Comparison of ENCODE assay signal across 8 cellular contexts in genomic region chr12:98504368-98504617, GRCh38. TPM values are rescaled to one million over a fixed set of nuclear protein-coding genes. Genes with fewer than 3 reads are reported as not detected.
DNase-seq lines count a peak whose midpoint lies in the region; ATAC-seq, FAIRE-seq and TF ChIP-seq lines count a peak whose summit lies in the region.

No MANE protein-coding gene starts in this region.

- H3K27me3 Mint-ChIP-seq in CD8-positive, alpha-beta T cell (ENCODE audit: low read depth) = no peaks in the 10 kb centered on the region
- H3K27me3 Mint-ChIP-seq in stimulated activated naive B cell treated with anti-CD40 and anti-IgM and Interleukin-4, amounts not matched to agents 10 μg/mL and 1 μg/mL and 100 μg/mL, for 72 hours = peaks cover 13% of the 10 kb centered on the region in 2 donors

- H3K4me3 ChIP-seq in CD8-positive, alpha-beta T cell (ENCODE audit: low read depth, low read length) = peak overlapping the region; percentile 96
- peak overlapping the region; percentile 54 for H3K4me3 ChIP-seq in RWPE2 (ENCODE audit: severe bottlenecking)
- peak overlapping the region; percentile 64 for H3K4me3 ChIP-seq in fibroblast of pulmonary artery (replicated peaks; ENCODE audit: low read depth, low read length)

- H3K9me3 ChIP-seq in CD8-positive, alpha-beta T cell (ENCODE audit: low read length) = no peaks in the 10 kb centered on the region
- H3K9me3 ChIP-seq in RWPE2 (ENCODE audit: severe bottlenecking) = no peaks in the 10 kb centered on the region

- intact Hi-C loops in CD8-positive, alpha-beta T cell (cut with DNase I, micrococcal nuclease) = loop anchor here (5.0 to 10.0 kb wide), 5 partner anchors 88 to 1763 kb away; partner anchors contain the start of genes NEDD1 (in 2 of the 2), DEPDC4 (in 1 of the 2), SCYL2 (in 1 of the 2) and SLC25A3 (in 1 of the 2)

- TF ChIP-seq CTCF in CD8-positive, alpha-beta T cell (IDR thresholded peaks at IDR 0.05) = no peak
- TF ChIP-seq CTCF in RWPE2 (IDR thresholded peaks at IDR 0.05; ENCODE audit: poor library complexity, severe bottlenecking) (no peak), fibroblast of pulmonary artery (IDR thresholded peaks at IDR 0.05; ENCODE audit: low read length, missing control alignments) (no peak)

- H3K36me3 ChIP-seq in CD8-positive, alpha-beta T cell (ENCODE audit: insufficient read depth, low read length) = no peaks in the 10 kb centered on the region
- H3K36me3 ChIP-seq in RWPE2 (ENCODE audit: low read depth) = no peaks in the 10 kb centered on the region

- H3K27me3 ChIP-seq in CD8-positive, alpha-beta T cell (ENCODE audit: insufficient read depth, low read length) = no peaks in the 10 kb centered on the region
- H3K27me3 ChIP-seq in RWPE2 (ENCODE audit: insufficient read depth, poor library complexity, severe bottlenecking) = no peaks in the 10 kb centered on the region

- H3K36me3 Mint-ChIP-seq in CD8-positive, alpha-beta T cell = peaks cover 14% of the 10 kb centered on the region
- peaks cover 7 to 16% of the 10 kb centered on the region in 2 donors for H3K36me3 Mint-ChIP-seq in stimulated activated naive B cell treated with anti-CD40 and anti-IgM and Interleukin-4, amounts not matched to agents 10 μg/mL and 1 μg/mL and 100 μg/mL, for 72 hours

- peaks cover 20% of the 10 kb centered on the region for H3K4me1 Mint-ChIP-seq in CD8-positive, alpha-beta T cell (ENCODE audit: low read depth)
- H3K4me1 Mint-ChIP-seq in stimulated activated naive B cell treated with anti-CD40 and anti-IgM and Interleukin-4, amounts not matched to agents 10 μg/mL and 1 μg/mL and 100 μg/mL, for 72 hours = peaks cover 21 to 35% of the 10 kb centered on the region in 2 donors

- peak overlapping the region; percentile 99 for H3K4me3 Mint-ChIP-seq in CD8-positive, alpha-beta T cell
- peak overlapping the region; percentile 93 to 97 for H3K4me3 Mint-ChIP-seq in stimulated activated naive B cell treated with anti-CD40 and anti-IgM and Interleukin-4, amounts not matched to agents 10 μg/mL and 1 μg/mL and 100 μg/mL, for 72 hours

- no peaks in the 10 kb centered on the region for H3K9me3 Mint-ChIP-seq in CD8-positive, alpha-beta T cell
- H3K9me3 Mint-ChIP-seq in stimulated activated naive B cell treated with anti-CD40 and anti-IgM and Interleukin-4, amounts not matched to agents 10 μg/mL and 1 μg/mL and 100 μg/mL, for 72 hours = peaks cover 1 to 3% of the 10 kb centered on the region in 2 donors

- TF ChIP-seq POLR2A in H54 (IDR thresholded peaks at IDR 0.05; ENCODE audit: low read depth, low read length) = no peak

- H3K27ac ChIP-seq in CD8-positive, alpha-beta T cell (ENCODE audit: low read depth, low read length) = peak overlapping the region; percentile 91
- peak overlapping the region; percentile 83 for H3K27ac ChIP-seq in RWPE2 (ENCODE audit: poor library complexity, severe bottlenecking)

- POLR2A ChIA-PET in CD8-positive, alpha-beta T cell (lab: Charles Lee) = interaction anchor here (4.9 kb wide), 1 partner anchor 10 kb away, joined by 48 read pairs; the partner anchor contains the start of gene TMPO

- H3K27ac Mint-ChIP-seq in CD8-positive, alpha-beta T cell = peak overlapping the region; percentile 99
- peak overlapping the region; percentile 100 for H3K27ac Mint-ChIP-seq in stimulated activated naive B cell treated with anti-CD40 and anti-IgM and Interleukin-4, amounts not matched to agents 10 μg/mL and 1 μg/mL and 100 μg/mL, for 72 hours

- ATAC-seq in CD8-positive, alpha-beta T cell = no peak
- ATAC-seq in GM21786 (IDR thresholded peaks at IDR 0.05; ENCODE audit: unreplicated experiment) (peak; percentile 7), RWPE2 (ENCODE audit: low read depth) (no peak), HG03521 (IDR thresholded peaks at IDR 0.05; ENCODE audit: unreplicated experiment) (no peak)
- peak; percentile 0 to 1 for ATAC-seq in stimulated activated naive B cell treated with anti-CD40 and anti-IgM and Interleukin-4, amounts not matched to agents 10 μg/mL and 1 μg/mL and 100 μg/mL, for 72 hours (replicated peaks)

- no peak for DNase-seq in CD8-positive, alpha-beta T cell
- DNase-seq in RWPE2 (ENCODE audit: low spot score) (no peak), fibroblast of pulmonary artery (ENCODE audit: low read depth) (no peak), NCI-H774 (lab: John Stamatoyannopoulos, UW) (no peak), H54 (ENCODE audit: insufficient read length, low spot score) (no peak)
- no peak for DNase-seq in stimulated activated naive B cell treated with anti-CD40 and anti-IgM and Interleukin-4, amounts not matched to agents 10 μg/mL and 1 μg/mL and 100 μg/mL, for 72 hours

- peaks cover 3% of the 10 kb centered on the region for H3K4me1 ChIP-seq in CD8-positive, alpha-beta T cell (ENCODE audit: insufficient read depth, low read length)
- H3K4me1 ChIP-seq in RWPE2 (ENCODE audit: insufficient read depth, poor library complexity, severe bottlenecking) = no peaks in the 10 kb centered on the region

- no peak for FAIRE-seq in H54 (lab: Jason Lieb, UNC)

- CTCF ChIA-PET in CD8-positive, alpha-beta T cell (lab: Charles Lee) = interaction anchor here (2.5 kb wide), 1 partner anchor 11 kb away, joined by 11 read pairs; the partner anchor contains the start of gene TMPO

RNA-seq across cellular contexts. Expression of gene TMPO, which starts 11.1 kb away (rescaled TPM):
- 10 to 100 TPM; 78.2 to 82.3 TPM for total RNA-seq in CD8-positive, alpha-beta T cell

Comparison
In these comparisons a context has a peak if more than half of its experiments do, and no peak if none do; other contexts are left out.
1. ATAC-seq: peak in GM21786 (single experiment) and stimulated activated naive B cell treated with anti-CD40 and anti-IgM and Interleukin-4, amounts not matched to agents 10 μg/mL and 1 μg/mL and 100 μg/mL, for 72 hours (2 of 2); none in CD8-positive, alpha-beta T cell (single experiment), RWPE2 (single experiment) and HG03521 (single experiment).
2. Peak in every context shown above with its lines, with median percentiles within 50 percentile points of each other: H3K4me3 ChIP-seq.